In the genomic region with DNA sequence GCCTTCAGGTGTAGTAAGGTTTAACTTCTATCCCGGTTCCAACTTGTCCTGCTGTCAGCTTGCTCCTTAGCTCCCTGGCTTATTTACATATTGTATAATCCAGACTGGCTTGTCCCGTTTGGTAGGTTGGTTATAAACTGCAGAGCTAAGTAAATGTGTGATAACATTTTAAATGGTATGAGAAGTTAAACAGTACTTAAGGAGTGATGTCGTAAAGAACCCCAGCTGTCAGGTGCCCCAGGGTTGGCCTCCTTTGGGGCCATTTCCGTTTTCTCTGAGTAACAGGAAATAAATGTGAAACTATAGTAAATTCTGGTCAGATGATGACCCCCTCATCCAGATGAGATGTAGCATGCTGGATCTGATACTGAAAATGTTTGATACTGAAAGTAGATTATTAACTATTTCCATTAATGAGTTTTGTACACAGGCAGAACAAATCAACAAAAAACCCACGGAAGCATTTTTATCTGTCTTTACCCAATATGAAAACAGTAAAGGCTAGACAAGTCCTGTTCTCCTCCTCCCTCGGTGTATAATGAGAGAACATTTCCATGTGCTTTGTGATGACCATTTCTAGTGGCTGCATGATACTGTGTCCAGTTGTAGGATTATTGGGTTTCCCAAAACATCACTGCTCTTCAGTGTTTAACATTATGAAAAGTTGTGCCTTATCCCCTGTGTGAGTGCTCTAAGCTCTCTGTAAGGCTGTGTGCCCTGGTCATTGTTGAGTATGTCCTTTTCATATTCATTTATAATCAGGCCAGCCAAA, we compare ENCODE assay signal across 8 cellular contexts. TPM values are rescaled to one million over a fixed set of nuclear protein-coding genes. Genes with fewer than 3 reads are reported as not detected.
DNase-seq lines count a peak whose midpoint lies in the region; ATAC-seq and TF ChIP-seq lines count a peak whose summit lies in the region.

No MANE protein-coding gene starts in this region.

- intact Hi-C loops in sciatic nerve (cut with DNase I) = no loop called here

- H3K4me1 Mint-ChIP-seq in T-helper 17 cell (peaks cover 18% of the 10 kb centered on the region), nephron progenitor cell (peaks cover 36% of the 10 kb centered on the region)

- DNase-seq in DMS53 (lab: John Stamatoyannopoulos, UW) (peak; percentile 70), T-helper 17 cell (no peak), sciatic nerve (ENCODE audit: low spot score) (no peak), HPDE6-E6E7 (ENCODE audit: extremely low spot score) (no peak), nephron progenitor cell (no peak)

- H3K4me3 ChIP-seq in esophagus (ENCODE audit: low read depth in 1 of 2, low read length in 2 of 2) = no peak overlapping the region

- H3K4me3 Mint-ChIP-seq in T-helper 17 cell = peak overlapping the region; percentile 73
- H3K4me3 Mint-ChIP-seq in nephron progenitor cell = no peak overlapping the region

- peak; percentile 79 for ATAC-seq in GM19397 (IDR thresholded peaks at IDR 0.05; ENCODE audit: unreplicated experiment)
- ATAC-seq in HG03432 (IDR thresholded peaks at IDR 0.05; ENCODE audit: unreplicated experiment) = peak; percentile 87
- ATAC-seq in T-helper 17 cell = peak; percentile 82
- ATAC-seq in sciatic nerve = peak; percentile 57

- TF ChIP-seq CTCF in nephron progenitor cell (IDR thresholded peaks at IDR 0.05) = no peak

- peak overlapping the region; percentile 66 to 67 for H3K27ac ChIP-seq in esophagus (ENCODE audit: low read depth in 2 of 2, low read length in 1 of 2)

- H3K27ac Mint-ChIP-seq in T-helper 17 cell = no peak overlapping the region
- H3K27ac Mint-ChIP-seq in nephron progenitor cell = no peak overlapping the region

- H3K36me3 ChIP-seq in esophagus (ENCODE audit: control insufficient read depth in 2 of 2, insufficient read depth in 2 of 2, low read length in 1 of 2) = no peaks in the 10 kb centered on the region

- peaks cover 2 to 4% of the 10 kb centered on the region in 2 donors for H3K4me1 ChIP-seq in esophagus (ENCODE audit: control insufficient read depth in 2 of 2, insufficient read depth in 2 of 2, low read length in 1 of 2)

- no peaks in the 10 kb centered on the region for H3K36me3 Mint-ChIP-seq in T-helper 17 cell (ENCODE audit: low read depth)
- peaks cover 13% of the 10 kb centered on the region for H3K36me3 Mint-ChIP-seq in nephron progenitor cell (ENCODE audit: low read depth)

- H3K9me3 ChIP-seq in T-helper 17 cell (ENCODE audit: control insufficient read depth, low read length, poor library complexity, severe bottlenecking) (no peaks in the 10 kb centered on the region), esophagus (ENCODE audit: control insufficient read depth in 2 of 2, insufficient read depth in 1 of 2, low read depth in 1 of 2, low read length in 1 of 2) (no peaks in the 10 kb centered on the region)

- 9 to 14% methylated on average over 6 of the region's 6 CpGs for WGBS in esophagus, 2 donors

- H3K27me3 Mint-ChIP-seq in T-helper 17 cell (peaks cover under 1% of the 10 kb centered on the region), nephron progenitor cell (ENCODE audit: low read depth, poor library complexity) (no peaks in the 10 kb centered on the region)

- H3K9me3 Mint-ChIP-seq in nephron progenitor cell = peaks cover 4% of the 10 kb centered on the region

- no peaks in the 10 kb centered on the region for H3K27me3 ChIP-seq in esophagus (ENCODE audit: control insufficient read depth in 1 of 2, insufficient read depth in 2 of 2, low read length in 2 of 2)

RNA-seq across cellular contexts. Expression of a gene that starts 22.4 kb away (rescaled TPM):
- total RNA-seq in T-helper 17 cell (1 to 10 TPM; 2.0 to 3.5 TPM), sciatic nerve (279 TPM)
- polyA plus RNA-seq in esophagus = 10 to 100 TPM in 1 of 2 donors, 1 to 10 TPM in 1; 7.8 to 10.0 TPM

Comparison
In these comparisons a context has a peak if more than half of its experiments do, and no peak if none do; other contexts are left out.
1. RNA of a gene that starts 22.4 kb away (total RNA-seq): 279 TPM in sciatic nerve (single experiment); 2.0 to 3.5 TPM in T-helper 17 cell; every median in the first group is over 10 times any median in the second.
2. Peak in every context shown above with its lines, with median percentiles within 50 percentile points of each other: ATAC-seq.